Comparison of ENCODE assay signal across 11 cellular contexts in the genomic region with DNA sequence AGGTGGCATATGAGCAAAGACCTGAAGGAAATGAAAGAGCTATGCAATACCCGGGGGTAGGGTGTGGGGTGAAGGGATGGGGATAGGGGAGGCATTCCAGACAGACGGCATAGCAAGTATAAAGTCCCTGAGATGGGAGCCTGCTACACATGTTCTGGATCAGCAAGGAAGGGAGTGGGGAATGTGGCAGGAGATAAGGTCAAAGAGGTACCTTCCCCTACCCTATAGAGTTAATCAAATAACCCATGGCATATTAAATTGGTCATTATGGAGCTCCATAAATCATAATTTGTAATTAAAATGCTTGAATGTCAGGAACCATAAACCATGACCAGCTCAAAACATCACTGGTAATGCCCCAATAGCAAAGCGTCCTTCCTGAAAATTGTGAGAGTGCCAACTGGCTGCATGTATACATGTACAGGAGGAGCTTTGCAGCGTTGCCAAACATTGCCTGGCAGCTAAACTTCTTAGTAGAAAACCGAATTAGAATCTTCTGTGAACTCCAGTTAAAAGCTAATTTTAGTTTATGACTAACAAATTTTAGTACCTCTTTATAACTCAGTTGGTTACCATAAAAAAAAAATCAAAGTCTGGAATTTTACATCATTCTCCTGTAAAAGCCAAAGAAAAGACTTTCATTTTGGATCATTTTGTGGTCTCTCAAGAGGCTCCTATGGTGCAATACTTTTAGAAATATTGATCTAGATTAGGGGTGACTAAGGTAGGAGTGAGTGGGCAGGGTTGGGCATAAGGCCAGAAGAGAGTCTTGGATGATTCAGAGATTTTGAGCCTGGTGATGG. TPM values are rescaled to one million over a fixed set of nuclear protein-coding genes. Genes with fewer than 3 reads are reported as not detected.
DNase-seq lines count a peak whose midpoint lies in the region; ATAC-seq and TF ChIP-seq lines count a peak whose summit lies in the region.
"Had no signal": no experiment of that assay in that cellular context is flagged by ENCODE, and none has a peak within 500 bp of the region (broad histone marks: within the 10 kb centered on the region; RNA-seq: fewer than 3 reads in every experiment).

No MANE protein-coding gene starts in this region.

- no peak for ATAC-seq in GM21390 (IDR thresholded peaks at IDR 0.05; ENCODE audit: unreplicated experiment)

- no peak for TF ChIP-seq CTCF in choroid plexus epithelial cell (conservative IDR thresholded peaks at IDR 0.05; ENCODE audit: low read depth, low read length)

- no peak overlapping the region for H3K4me3 ChIP-seq in choroid plexus epithelial cell (ENCODE audit: low read depth, low read length)
- H3K4me3 ChIP-seq: ovary, SJCRH30, tibial nerve had no signal

- peak; percentile 37 for DNase-seq in H4 (ENCODE audit: low spot score)
- peak; percentile 57 for DNase-seq in NOMO-1 treated with DMSO at 0.1 percent for 48 hours (lab: John Stamatoyannopoulos, UW; ENCODE audit: unreplicated experiment)
- peak; percentile 32 for DNase-seq in choroid plexus epithelial cell (ENCODE audit: low read depth)
- peak; percentile 65 for DNase-seq in stimulated activated CD4-positive, alpha-beta T cell treated with anti-CD3 and anti-CD28 coated beads, Interleukin-4, amount 100 ng/mL, for 24 hours
- DNase-seq in NCI-H82 treated with DMSO at 0.1 percent for 48 hours (lab: John Stamatoyannopoulos, UW; ENCODE audit: unreplicated experiment), result no peak
- DNase-seq in KG1 (lab: John Stamatoyannopoulos, UW), result no peak
- DNase-seq: ovary had no signal

RNA-seq across cellular contexts. Expression of gene DNAI1, which starts 4.7 kb away (rescaled TPM):
- 0.04 and 0.27 TPM in 2 replicates for total RNA-seq in H4 (2014; rRNA removed; shearing (Covaris generic))
- total RNA-seq: HT-29 had no signal

RNA-seq across cellular contexts. Expression of gene FAM219A, which starts 4.9 kb away (rescaled TPM):
- 13.6 and 17.9 TPM in 2 replicates for total RNA-seq in H4 (2014; rRNA removed; shearing (Covaris generic))

RNA-seq across cellular contexts. Expression of gene ENHO, which starts 59.5 kb away (rescaled TPM):
- total RNA-seq in H4 (2014; rRNA removed; shearing (Covaris generic)), result 1.9 and 2.3 TPM in 2 replicates
- total RNA-seq: SJCRH30 had no signal

Comparison
In these comparisons a context has a peak if more than half of its experiments do, and no peak if none do; other contexts are left out.
1. DNase-seq: peak in H4 (single experiment), NOMO-1 treated with DMSO at 0.1 percent for 48 hours (single experiment), choroid plexus epithelial cell (single experiment) and stimulated activated CD4-positive, alpha-beta T cell treated with anti-CD3 and anti-CD28 coated beads, Interleukin-4, amount 100 ng/mL, for 24 hours (single experiment); none in NCI-H82 treated with DMSO at 0.1 percent for 48 hours (single experiment) and KG1 (single experiment).